Comparison of ENCODE assay signal across 20 cellular contexts in the genomic region with DNA sequence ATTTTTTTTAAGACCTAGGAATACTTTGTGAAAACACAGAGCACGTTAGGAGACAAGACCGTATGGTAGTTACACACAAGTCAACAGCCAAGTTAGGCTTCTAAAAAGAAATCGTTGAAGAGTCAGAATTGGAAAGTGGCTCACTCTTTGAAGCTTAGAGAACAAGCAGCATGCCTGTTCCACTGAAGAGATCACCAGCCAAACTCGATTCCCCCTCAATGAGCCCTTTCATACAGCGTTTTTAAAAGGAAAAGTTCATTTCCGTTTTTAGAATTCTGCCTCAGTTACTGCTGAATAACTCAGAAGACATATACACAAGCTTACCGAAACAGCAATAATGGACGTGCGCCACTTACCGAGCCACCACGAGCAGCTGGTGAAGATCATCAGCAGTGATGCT.
"Had no signal": no experiment of that assay in that cellular context is flagged by ENCODE, and none has a peak within 500 bp of the region (broad histone marks: within the 10 kb centered on the region; RNA-seq: fewer than 3 reads in every experiment).

No MANE protein-coding gene starts in this region.

- H3K27ac Mint-ChIP-seq: activated CD4-positive, alpha-beta T cell treated with anti-CD3 and anti-CD28 coated beads for 36 hours; endodermal cell; memory B cell; T-helper 2 cell treated with Interferon-gamma antibody and Interleukin-4, amounts not matched to agents 5 μg/mL and 100 μg/mL, for 36 hours had no signal

- H3K4me3 Mint-ChIP-seq: activated CD4-positive, alpha-beta T cell treated with anti-CD3 and anti-CD28 coated beads for 36 hours; activated naive CD8-positive, alpha-beta T cell treated with anti-CD3 and anti-CD28 coated beads, Interleukin-2, amount 50 U/mL, for 24 hours; activated T-cell treated with anti-CD3 and anti-CD28 coated beads, Interleukin-2, amount 50 U/mL, for 24 hours; endodermal cell; memory B cell; naive thymus-derived CD4-positive, alpha-beta T cell; T-helper 2 cell treated with Interferon-gamma antibody and Interleukin-4, amounts not matched to agents 5 μg/mL and 100 μg/mL, for 36 hours had no signal

- H3K27me3 Mint-ChIP-seq: activated CD4-positive, alpha-beta T cell treated with anti-CD3 and anti-CD28 coated beads for 36 hours; activated naive CD8-positive, alpha-beta T cell treated with anti-CD3 and anti-CD28 coated beads, Interleukin-2, amount 50 U/mL, for 24 hours; activated T-cell treated with anti-CD3 and anti-CD28 coated beads, Interleukin-2, amount 50 U/mL, for 24 hours; memory B cell; naive thymus-derived CD4-positive, alpha-beta T cell had no signal

- ATAC-seq: activated CD4-positive, alpha-beta T cell treated with anti-CD3 and anti-CD28 coated beads for 36 hours; activated naive CD8-positive, alpha-beta T cell treated with anti-CD3 and anti-CD28 coated beads, Interleukin-2, amount 50 U/mL, for 24 hours; gastroesophageal sphincter; heart right ventricle; naive thymus-derived CD4-positive, alpha-beta T cell had no signal

- DNase-seq: activated CD4-positive, alpha-beta T cell treated with anti-CD3 and anti-CD28 coated beads for 36 hours; activated CD4-positive, alpha-beta T cell treated with anti-CD3 and anti-CD28 coated beads, Interleukin-2, amount 50 U/mL, for 48 hours; activated effector memory CD4-positive, alpha-beta T cell treated with anti-CD3 and anti-CD28 coated beads, Interleukin-2, amount 50 U/mL, for 16 hours; activated naive CD8-positive, alpha-beta T cell treated with anti-CD3 and anti-CD28 coated beads, Interleukin-2, amount 50 U/mL, for 24 hours; activated T-cell treated with anti-CD3 and anti-CD28 coated beads, Interleukin-2, amount 50 U/mL, for 24 hours; brain microvascular endothelial cell; central memory CD4-positive, alpha-beta T cell; colonic mucosa; endodermal cell; heart right ventricle; kidney glomerular epithelial cell; left ventricle myocardium inferior; naive thymus-derived CD4-positive, alpha-beta T cell; stimulated activated CD8-positive, alpha-beta memory T cell treated with anti-CD3 and anti-CD28 coated beads, Interleukin-4, amount 100 ng/mL, for 48 hours; stomach had no signal

- H3K4me1 Mint-ChIP-seq: endodermal cell, memory B cell had no signal

- H3K9me3 Mint-ChIP-seq: endodermal cell, memory B cell had no signal

- H3K4me3 ChIP-seq: colonic mucosa, gastroesophageal sphincter, heart right ventricle, left ventricle myocardium inferior, SK-N-MC, stomach, thoracic aorta had no signal
